ENCODE assay signal across 17 cellular contexts in the genomic region with DNA sequence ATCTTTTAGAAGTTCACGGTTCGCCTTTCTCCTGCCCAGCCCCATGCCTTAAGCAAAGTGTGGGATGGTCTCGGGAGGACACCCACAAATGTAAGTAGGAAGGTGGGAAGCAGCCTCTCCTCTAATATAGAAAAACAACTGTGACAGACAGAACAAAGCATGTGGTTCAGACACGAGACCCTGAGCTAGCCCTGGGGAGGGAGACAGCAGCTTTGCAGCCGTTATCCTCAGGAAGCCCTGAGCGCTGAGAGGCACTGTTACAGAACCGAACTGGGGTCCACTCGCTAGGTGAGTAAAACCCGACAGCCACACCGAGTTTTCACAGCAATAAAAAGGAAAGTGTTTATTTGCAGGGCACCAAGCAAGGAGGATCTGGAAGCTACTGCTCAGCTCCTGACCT.
"Had no signal": no experiment of that assay in that cellular context is flagged by ENCODE, and none has a peak within 500 bp of the region (broad histone marks: within the 10 kb centered on the region; RNA-seq: fewer than 3 reads in every experiment).

No MANE protein-coding gene starts in this region.

- FAIRE-seq: urothelium cell line had no signal

- H3K4me3 ChIP-seq: gastroesophageal sphincter, left ventricle myocardium inferior, thyroid gland had no signal

- DNase-seq: activated B cell treated with CpG ODN at 0.5 μM for 24 hours; activated CD4-positive, alpha-beta T cell treated with anti-CD3 and anti-CD28 coated beads, Interleukin-2, amount 10 ng/mL, durations not matched to agents 24 days and 14 days; activated CD8-positive, alpha-beta memory T cell treated with anti-CD3 and anti-CD28 coated beads, Interleukin-2, amount 50 U/mL, for 48 hours; activated CD8-positive, alpha-beta T cell treated with anti-CD3 and anti-CD28 coated beads, Interleukin-2, amount 10 ng/mL, durations not matched to agents 7 days and 5 days; activated gamma-delta T cell treated with Interleukin-2 at 50 U/mL for 16 hours; activated T-cell treated with anti-CD3 and anti-CD28 coated beads, Interleukin-2, amount 50 U/mL, for 72 hours; brain microvascular endothelial cell; cerebellar nuclear complex; islet precursor cell; left ventricle myocardium inferior; stimulated activated CD4-positive, alpha-beta T cell treated with anti-CD3 and anti-CD28 coated beads, Interleukin-12 subunit alpha, Interleukin-12 subunit beta, amount 100 ng/mL, for 4 hours; stimulated activated CD4-positive, alpha-beta T cell treated with anti-CD3 and anti-CD28 coated beads, Interleukin-2, amount 100 ng/mL, for 24 hours; SW 1271; thyroid gland had no signal

- H3K9me3 ChIP-seq: gastroesophageal sphincter, left ventricle myocardium inferior, thyroid gland had no signal

- ATAC-seq: activated CD8-positive, alpha-beta T cell treated with anti-CD3 and anti-CD28 coated beads, Interleukin-2, amount 10 ng/mL, durations not matched to agents 7 days and 5 days; activated T-cell treated with anti-CD3 and anti-CD28 coated beads, Interleukin-2, amount 50 U/mL, for 72 hours; gastroesophageal sphincter; stimulated activated effector memory CD8-positive, alpha-beta T cell treated with anti-CD3 and anti-CD28 coated beads, Interleukin-12 subunit alpha, Interleukin-12 subunit beta, amount 100 ng/mL, for 72 hours had no signal

- H3K27ac ChIP-seq: brain microvascular endothelial cell, left ventricle myocardium inferior had no signal

- H3K27me3 ChIP-seq: brain microvascular endothelial cell, thyroid gland had no signal

- H3K36me3 ChIP-seq: brain microvascular endothelial cell, gastroesophageal sphincter, left ventricle myocardium inferior, thyroid gland had no signal
